In genomic region chr6:113246186-113246585, GRCh38 we compare ENCODE assay signal across 24 cellular contexts.
"Had no signal": no experiment of that assay in that cellular context is flagged by ENCODE, and none has a peak within 500 bp of the region (broad histone marks: within the 10 kb centered on the region; RNA-seq: fewer than 3 reads in every experiment).

No MANE protein-coding gene starts in this region.

- H3K27me3 ChIP-seq: body of pancreas, colonic mucosa, dorsolateral prefrontal cortex, gastrocnemius medialis, hepatocyte, right atrium auricular region, tibial nerve had no signal

- H3K4me1 Mint-ChIP-seq: activated CD4-positive, alpha-beta T cell treated with anti-CD3 and anti-CD28 coated beads, Interleukin-2, amount 10 ng/mL, durations not matched to agents 24 days and 14 days; naive B cell had no signal

- H3K4me3 Mint-ChIP-seq: activated CD4-positive, alpha-beta memory T cell treated with anti-CD3 and anti-CD28 coated beads for 36 hours; activated CD4-positive, alpha-beta T cell treated with anti-CD3 and anti-CD28 coated beads, Interleukin-2, amount 10 ng/mL, durations not matched to agents 24 days and 14 days; naive B cell; stimulated activated naive B cell treated with anti-CD40 and anti-IgM and Interleukin-4, amounts not matched to agents 10 μg/mL and 1 μg/mL and 100 μg/mL, for 72 hours had no signal

- ATAC-seq: body of pancreas; gastrocnemius medialis; left cardiac atrium; left ventricle myocardium superior; stimulated activated naive B cell treated with anti-CD40 and anti-IgM and Interleukin-4, amounts not matched to agents 10 μg/mL and 1 μg/mL and 100 μg/mL, for 72 hours had no signal

- H3K36me3 ChIP-seq: colonic mucosa, gastrocnemius medialis, right atrium auricular region, tibial nerve had no signal

- H3K27ac Mint-ChIP-seq: activated CD4-positive, alpha-beta memory T cell treated with anti-CD3 and anti-CD28 coated beads for 36 hours; activated CD4-positive, alpha-beta T cell treated with anti-CD3 and anti-CD28 coated beads, Interleukin-2, amount 10 ng/mL, durations not matched to agents 24 days and 14 days; naive B cell; stimulated activated naive B cell treated with anti-CD40 and anti-IgM and Interleukin-4, amounts not matched to agents 10 μg/mL and 1 μg/mL and 100 μg/mL, for 72 hours had no signal

- DNase-seq: activated CD4-positive, alpha-beta memory T cell treated with anti-CD3 and anti-CD28 coated beads for 36 hours; activated CD4-positive, alpha-beta T cell treated with anti-CD3 and anti-CD28 coated beads, Interleukin-2, amount 10 ng/mL, durations not matched to agents 24 days and 14 days; activated CD4-positive, CD25-positive, alpha-beta regulatory T cell treated with anti-CD3 and anti-CD28 coated beads, Interleukin-2, amount 50 U/mL, for 72 hours; activated CD8-positive, alpha-beta memory T cell treated with anti-CD3 and anti-CD28 coated beads, Interleukin-2, amount 50 U/mL, for 4 hours; activated gamma-delta T cell treated with Interleukin-2 at 50 U/mL for 16 hours; activated naive CD4-positive, alpha-beta T cell treated with anti-CD3 and anti-CD28 coated beads, Interleukin-2, amount 50 U/mL, for 16 hours; activated T-cell treated with anti-CD3 and anti-CD28 coated beads, Interleukin-2, amount 50 U/mL, for 1 hour; body of pancreas; colonic mucosa; dorsolateral prefrontal cortex; effector memory CD4-positive, alpha-beta T cell; erythroblast; gastrocnemius medialis; left cardiac atrium; left ventricle myocardium superior; naive B cell; nucleus accumbens; stimulated activated CD4-positive, alpha-beta T cell treated with anti-CD3 and anti-CD28 coated beads, Interleukin-15, amount 100 ng/mL, for 24 hours; stimulated activated CD4-positive, alpha-beta T cell treated with anti-CD3 and anti-CD28 coated beads, Interleukin-2, amount 100 ng/mL, for 24 hours; stimulated activated naive B cell treated with anti-CD40 and anti-IgM and Interleukin-4, amounts not matched to agents 10 μg/mL and 1 μg/mL and 100 μg/mL, for 72 hours; T-helper 2 cell had no signal

- H3K27me3 Mint-ChIP-seq: activated CD4-positive, alpha-beta memory T cell treated with anti-CD3 and anti-CD28 coated beads for 36 hours; activated CD4-positive, alpha-beta T cell treated with anti-CD3 and anti-CD28 coated beads, Interleukin-2, amount 10 ng/mL, durations not matched to agents 24 days and 14 days had no signal

- H3K4me3 ChIP-seq: body of pancreas, colonic mucosa, dorsolateral prefrontal cortex, gastrocnemius medialis, hepatocyte, right atrium auricular region, tibial nerve had no signal

- H3K36me3 Mint-ChIP-seq: activated CD4-positive, alpha-beta memory T cell treated with anti-CD3 and anti-CD28 coated beads for 36 hours; naive B cell; stimulated activated naive B cell treated with anti-CD40 and anti-IgM and Interleukin-4, amounts not matched to agents 10 μg/mL and 1 μg/mL and 100 μg/mL, for 72 hours had no signal

- H3K9me3 ChIP-seq: body of pancreas, colonic mucosa, gastrocnemius medialis, right atrium auricular region, tibial nerve had no signal

- H3K4me1 ChIP-seq: body of pancreas, colonic mucosa, gastrocnemius medialis, right atrium auricular region, tibial nerve had no signal

- H3K9me3 Mint-ChIP-seq: activated CD4-positive, alpha-beta T cell treated with anti-CD3 and anti-CD28 coated beads, Interleukin-2, amount 10 ng/mL, durations not matched to agents 24 days and 14 days; stimulated activated naive B cell treated with anti-CD40 and anti-IgM and Interleukin-4, amounts not matched to agents 10 μg/mL and 1 μg/mL and 100 μg/mL, for 72 hours had no signal
